In genomic region chr5:109838157-109838556, GRCh38 we compare ENCODE assay signal across 28 cellular contexts.
"Had no signal": no experiment of that assay in that cellular context is flagged by ENCODE, and none has a peak within 500 bp of the region (broad histone marks: within the 10 kb centered on the region; RNA-seq: fewer than 3 reads in every experiment).

No MANE protein-coding gene starts in this region.

- H3K4me3 Mint-ChIP-seq: activated B cell treated with CpG ODN at 0.5 μM for 24 hours; activated CD8-positive, alpha-beta T cell treated with anti-CD3 and anti-CD28 coated beads for 36 hours; activated T-cell treated with anti-CD3 and anti-CD28 coated beads, Interleukin-2, amount 50 U/mL, for 4 hours; activated T-helper 17 cell treated with anti-CD3 and anti-CD28 coated beads, Interleukin-2, amount 50 U/mL, for 72 hours; dendritic cell treated with granulocyte-macrophage colony-stimulating factor and Interleukin-4, amounts not matched to agents 40 ng/mL and 50 ng/mL, for 4 days; natural killer cell treated with Interleukin-12 subunit alpha and Interleukin-12 subunit beta and Interleukin-15 and Interleukin-18, amount 100 ng/mL, for 72 hours had no signal

- H3K27me3 Mint-ChIP-seq: activated B cell treated with CpG ODN at 0.5 μM for 24 hours; activated CD8-positive, alpha-beta T cell treated with anti-CD3 and anti-CD28 coated beads for 36 hours; activated T-helper 17 cell treated with anti-CD3 and anti-CD28 coated beads, Interleukin-2, amount 50 U/mL, for 72 hours; dendritic cell treated with granulocyte-macrophage colony-stimulating factor and Interleukin-4, amounts not matched to agents 40 ng/mL and 50 ng/mL, for 4 days; natural killer cell treated with Interleukin-12 subunit alpha and Interleukin-12 subunit beta and Interleukin-15 and Interleukin-18, amount 100 ng/mL, for 72 hours had no signal

- H3K36me3 ChIP-seq: breast epithelium had no signal

- H3K4me1 ChIP-seq: breast epithelium, esophagus squamous epithelium, heart right ventricle, lower lobe of right lung, right lobe of liver, testis had no signal

- H3K4me1 Mint-ChIP-seq: activated B cell treated with CpG ODN at 0.5 μM for 24 hours; activated T-helper 17 cell treated with anti-CD3 and anti-CD28 coated beads, Interleukin-2, amount 50 U/mL, for 72 hours had no signal

- H3K9me3 ChIP-seq: breast epithelium, esophagus squamous epithelium, heart right ventricle, lower lobe of right lung, neutrophil, right lobe of liver, testis had no signal

- ATAC-seq: activated CD8-positive, alpha-beta T cell treated with anti-CD3 and anti-CD28 coated beads for 36 hours; activated T-cell treated with anti-CD3 and anti-CD28 coated beads, Interleukin-2, amount 50 U/mL, for 4 hours; activated T-helper 17 cell treated with anti-CD3 and anti-CD28 coated beads, Interleukin-2, amount 50 U/mL, for 72 hours; heart right ventricle; left lobe of liver; lower lobe of right lung; natural killer cell treated with Interleukin-12 subunit alpha and Interleukin-12 subunit beta and Interleukin-15 and Interleukin-18, amount 100 ng/mL, for 72 hours; right lobe of liver; stimulated activated naive CD8-positive, alpha-beta T cell treated with anti-CD3 and anti-CD28 coated beads, Interleukin-15, Interleukin-2, amounts not matched to agents 100 U/mL and 50 U/mL, for 24 hours had no signal

- H3K9me3 Mint-ChIP-seq: activated B cell treated with CpG ODN at 0.5 μM for 24 hours; activated CD8-positive, alpha-beta T cell treated with anti-CD3 and anti-CD28 coated beads for 36 hours; activated T-cell treated with anti-CD3 and anti-CD28 coated beads, Interleukin-2, amount 50 U/mL, for 4 hours; activated T-helper 17 cell treated with anti-CD3 and anti-CD28 coated beads, Interleukin-2, amount 50 U/mL, for 72 hours; dendritic cell treated with granulocyte-macrophage colony-stimulating factor and Interleukin-4, amounts not matched to agents 40 ng/mL and 50 ng/mL, for 4 days; natural killer cell treated with Interleukin-12 subunit alpha and Interleukin-12 subunit beta and Interleukin-15 and Interleukin-18, amount 100 ng/mL, for 72 hours had no signal

- H3K27ac Mint-ChIP-seq: activated B cell treated with CpG ODN at 0.5 μM for 24 hours; activated CD8-positive, alpha-beta T cell treated with anti-CD3 and anti-CD28 coated beads for 36 hours; activated T-helper 17 cell treated with anti-CD3 and anti-CD28 coated beads, Interleukin-2, amount 50 U/mL, for 72 hours; dendritic cell treated with granulocyte-macrophage colony-stimulating factor and Interleukin-4, amounts not matched to agents 40 ng/mL and 50 ng/mL, for 4 days; natural killer cell treated with Interleukin-12 subunit alpha and Interleukin-12 subunit beta and Interleukin-15 and Interleukin-18, amount 100 ng/mL, for 72 hours had no signal

- H3K4me3 ChIP-seq: breast epithelium, esophagus squamous epithelium, heart right ventricle, lower lobe of right lung, right lobe of liver, testis had no signal

- DNase-seq: activated B cell treated with CpG ODN at 0.5 μM for 24 hours; activated CD4-positive, alpha-beta T cell treated with anti-CD3 and anti-CD28 coated beads, Interleukin-2, amount 50 U/mL, for 1 hour; activated CD8-positive, alpha-beta T cell treated with anti-CD3 and anti-CD28 coated beads for 36 hours; activated gamma-delta T cell treated with Interleukin-2 at 50 U/mL for 16 hours; activated naive CD4-positive, alpha-beta T cell treated with anti-CD3 and anti-CD28 coated beads, Interleukin-2, amount 50 U/mL, for 16 hours; activated T-cell treated with anti-CD3 and anti-CD28 coated beads, Interleukin-2, amount 50 U/mL, for 4 hours; amygdala; central memory CD4-positive, alpha-beta T cell; effector CD4-positive, alpha-beta T cell; esophagus squamous epithelium; foreskin melanocyte; heart right ventricle; kidney glomerular epithelial cell; lower lobe of right lung; mesenchymal stem cell; right lobe of liver; stimulated activated CD4-positive, alpha-beta T cell treated with anti-CD3 and anti-CD28 coated beads, Interleukin-2, amount 100 ng/mL, for 48 hours; stimulated activated naive CD8-positive, alpha-beta T cell treated with anti-CD3 and anti-CD28 coated beads, Interleukin-15, Interleukin-2, amounts not matched to agents 100 U/mL and 50 U/mL, for 24 hours; T-helper 2 cell; testis; trophoblast cell had no signal

- H3K27me3 ChIP-seq: breast epithelium, esophagus squamous epithelium, heart right ventricle, neutrophil, right lobe of liver, testis had no signal

- H3K27ac ChIP-seq: breast epithelium, epithelial cell of prostate, esophagus squamous epithelium, heart right ventricle, lower lobe of right lung, neutrophil, right lobe of liver, testis had no signal
